Comparison of ENCODE assay signal across 8 cellular contexts in the genomic region with DNA sequence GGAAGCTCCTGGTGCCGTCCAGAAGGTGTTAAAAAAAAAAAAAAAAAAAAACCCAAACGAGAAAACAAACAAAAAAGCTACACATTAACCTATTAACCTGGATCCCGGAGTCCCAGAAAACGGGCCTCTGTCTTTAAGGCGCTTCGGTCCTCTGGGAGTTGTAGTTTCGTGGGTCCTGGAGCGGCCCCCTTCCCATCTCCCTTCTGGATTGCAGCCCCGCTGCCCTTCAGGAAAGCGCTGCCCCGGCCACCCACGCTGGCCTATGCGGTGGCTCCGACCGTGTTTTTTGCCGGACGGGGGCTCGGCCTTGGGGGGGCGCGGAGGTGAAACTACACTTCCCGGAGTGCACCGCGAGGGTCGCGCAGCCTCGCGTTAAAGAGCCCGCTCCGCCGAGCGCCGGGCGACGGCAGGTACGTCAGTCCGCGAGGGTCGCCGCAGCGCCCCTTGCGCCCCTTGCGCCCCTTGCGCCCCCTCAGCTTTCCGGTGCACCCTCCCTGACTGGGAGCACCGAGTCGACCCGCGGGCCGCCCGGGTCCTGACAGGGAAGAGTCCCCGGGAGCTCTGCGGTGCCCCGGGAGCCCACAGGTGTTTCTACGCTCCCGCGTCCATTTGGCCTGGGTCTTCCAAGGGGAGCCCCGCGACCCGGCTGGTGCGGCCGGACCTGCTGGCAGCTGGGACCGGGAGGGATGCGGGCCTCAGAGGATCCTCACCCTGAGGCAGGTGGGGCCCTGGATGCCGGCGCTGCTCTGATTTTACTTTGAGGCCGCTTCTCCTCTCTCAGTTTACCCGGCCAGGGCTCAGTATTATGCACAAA. TPM values are rescaled to one million over a fixed set of nuclear protein-coding genes. Genes with fewer than 3 reads are reported as not detected.
A peak's percentile ranks its signal among the peaks of the same experiment; 100 is the strongest.
DNase-seq lines count a peak whose midpoint lies in the region; ATAC-seq, FAIRE-seq and TF ChIP-seq lines count a peak whose summit lies in the region.

TSS of gene FCSK (plus strand) at position 375 of the 814 bp plus-strand sequence. CDS start 8,596 bp downstream, outside the sequence.

- H3K27me3 ChIP-seq in osteoblast (ENCODE audit: insufficient read depth, low read length) (no peaks in the 10 kb centered on the region), testis (no peaks in the 10 kb centered on the region)

- peak within 1 kb of the TSS; percentile 97 for H3K4me3 ChIP-seq in osteoblast (ENCODE audit: insufficient read depth, low read length)
- peak within 1 kb of the TSS; percentile 80 to 97 for H3K4me3 ChIP-seq in testis

- peaks cover 18% of the 10 kb centered on the region for H3K4me1 Mint-ChIP-seq in activated naive CD4-positive, alpha-beta T cell treated with anti-CD3 and anti-CD28 coated beads for 36 hours (ENCODE audit: low read depth)

- H3K4me3 Mint-ChIP-seq in activated naive CD4-positive, alpha-beta T cell treated with anti-CD3 and anti-CD28 coated beads for 36 hours: peak within 1 kb of the TSS; percentile 86

- CTCF ChIA-PET in activated naive CD4-positive, alpha-beta T cell treated with anti-CD3 and anti-CD28 coated beads for 36 hours (lab: Charles Lee): interaction anchor here (1.2 to 1.6 kb wide), 4 partner anchors 15 to 75 kb away, joined by 3 to 5 read pairs (median 3); partner anchors contain the start of gene ST3GAL2

- peak within 1 kb of the TSS; percentile 99 for H3K4me2 ChIP-seq in osteoblast (ENCODE audit: insufficient read depth, low read length)

- peak within 1 kb of the TSS; percentile 88 for H3K27ac Mint-ChIP-seq in activated naive CD4-positive, alpha-beta T cell treated with anti-CD3 and anti-CD28 coated beads for 36 hours

- no peak for TF ChIP-seq CTCF in osteoblast (IDR thresholded peaks at IDR 0.05; ENCODE audit: extremely low read depth, low read depth, low read length)
- TF ChIP-seq CTCF in testis (IDR thresholded peaks at IDR 0.05): peak in 1 of 3 experiments; percentile 8

- no peaks in the 10 kb centered on the region for H3K9me3 ChIP-seq in osteoblast (ENCODE audit: low read depth, low read length)
- no peaks in the 10 kb centered on the region for H3K9me3 ChIP-seq in testis

- TF ChIP-seq POLR2A in testis (IDR thresholded peaks at IDR 0.05): no peak

- H4K20me1 ChIP-seq in osteoblast (ENCODE audit: insufficient read depth, low read length): no peaks in the 10 kb centered on the region

- peak within 1 kb of the TSS; percentile 98 for H2AFZ ChIP-seq in osteoblast (ENCODE audit: low read length)

- H3K36me3 ChIP-seq in osteoblast (ENCODE audit: insufficient read depth, low read length) (no peaks in the 10 kb centered on the region), testis (ENCODE audit: low read depth, missing control alignments) (no peaks in the 10 kb centered on the region)

- H3K36me3 Mint-ChIP-seq in activated naive CD4-positive, alpha-beta T cell treated with anti-CD3 and anti-CD28 coated beads for 36 hours (ENCODE audit: low read depth): no peaks in the 10 kb centered on the region

- DNase-seq in DMS153 (lab: John Stamatoyannopoulos, UW) (peak; percentile 47), HTR-8/SVneo (ENCODE audit: insufficient read length, low spot score) (peak; percentile 97), SHP77 (lab: John Stamatoyannopoulos, UW) (peak; percentile 82 to 93), glomerular visceral epithelial cell (ENCODE audit: extremely low spot score) (peak; percentile 67), osteoblast (ENCODE audit: insufficient read length, low spot score, missing footprints) (peak; percentile 98), testis (peak; percentile 81)
- DNase-seq in activated naive CD4-positive, alpha-beta T cell treated with anti-CD3 and anti-CD28 coated beads for 36 hours: peak; percentile 62

- peaks cover 9% of the 10 kb centered on the region for H3K79me2 ChIP-seq in osteoblast (ENCODE audit: insufficient read depth, low read length)

- H3K4me1 ChIP-seq in osteoblast (ENCODE audit: insufficient read depth, low read length): no peaks in the 10 kb centered on the region
- H3K4me1 ChIP-seq in testis: peaks cover 7% of the 10 kb centered on the region

- H3K9me3 Mint-ChIP-seq in activated naive CD4-positive, alpha-beta T cell treated with anti-CD3 and anti-CD28 coated beads for 36 hours: no peaks in the 10 kb centered on the region

- intact Hi-C loops in activated naive CD4-positive, alpha-beta T cell treated with anti-CD3 and anti-CD28 coated beads for 36 hours (cut with micrococcal nuclease): loop anchor here (1.0 to 2.0 kb wide), 7 partner anchors 15 to 73 kb away; partner anchors contain the start of genes COG4, SF3B3 and ST3GAL2
- intact Hi-C loops in testis (cut with DNase I; ENCODE audit: low total_unique reads): no loop called here

- FAIRE-seq in HTR-8/SVneo (lab: Jason Lieb, UNC): peak; percentile 97

- peak; percentile 78 for ATAC-seq in GM21367 (IDR thresholded peaks at IDR 0.05; ENCODE audit: unreplicated experiment)

- no peaks in the 10 kb centered on the region for H3K27me3 Mint-ChIP-seq in activated naive CD4-positive, alpha-beta T cell treated with anti-CD3 and anti-CD28 coated beads for 36 hours (ENCODE audit: low read depth)

- H3K27ac ChIP-seq in osteoblast (ENCODE audit: low read depth, low read length) (peak within 1 kb of the TSS; percentile 97), testis (peak within 1 kb of the TSS; percentile 93)

- WGBS in testis, 2 donors: 0% methylated on average over 10 to 62 of the region's 67 CpGs

RNA-seq across cellular contexts. Expression of gene FCSK, which starts in this region (rescaled TPM):
- 10 to 100 TPM; 12.2 to 12.6 TPM for total RNA-seq in activated naive CD4-positive, alpha-beta T cell treated with anti-CD3 and anti-CD28 coated beads for 36 hours
- total RNA-seq in osteoblast: 10.3 and 11.9 TPM in 2 replicates
- 10 to 100 TPM; 26.4 to 36.3 TPM for total RNA-seq in testis
- polyA plus RNA-seq in testis (ENCODE audit: insufficient read depth, low read depth, low replicate concordance): 12.4 TPM

Comparison
In these comparisons a context has a peak if more than half of its experiments do, and no peak if none do; other contexts are left out.
1. Peak in every context shown above with its lines: DNase-seq, ATAC-seq, H3K4me3 ChIP-seq and H3K27ac ChIP-seq.
2. DNase-seq: peak in every context shown above with its lines; median percentile 98 in osteoblast; 97 in HTR-8/SVneo; 88 in SHP77; 81 in testis; 67 in glomerular visceral epithelial cell; 62 in activated naive CD4-positive, alpha-beta T cell treated with anti-CD3 and anti-CD28 coated beads for 36 hours; 47 in DMS153.